In genomic region chr16:10335681-10336080, GRCh38 we compare ENCODE assay signal across 19 cellular contexts.
"Had no signal": no experiment of that assay in that cellular context is flagged by ENCODE, and none has a peak within 500 bp of the region (broad histone marks: within the 10 kb centered on the region; RNA-seq: fewer than 3 reads in every experiment).

No MANE protein-coding gene starts in this region.

- H3K4me1 ChIP-seq: prostate gland, uterus had no signal

- ATAC-seq: esophagus mucosa, left colon, natural killer cell, pancreas, sciatic nerve had no signal

- DNase-seq: effector memory CD4-positive, alpha-beta T cell; heart left ventricle; hippocampal formation; left colon; mammary epithelial cell; natural killer cell; occipital lobe; pancreas; retina; spleen; stimulated activated CD4-positive, alpha-beta T cell treated with anti-CD3 and anti-CD28 coated beads, Interleukin-15, amount 100 ng/mL, for 24 hours; stimulated activated CD4-positive, alpha-beta T cell treated with anti-CD3 and anti-CD28 coated beads, Interleukin-1b, Interleukin-23, amount 100 ng/mL, for 48 hours; stimulated activated CD4-positive, alpha-beta T cell treated with anti-CD3 and anti-CD28 coated beads, Interleukin-4, amount 100 ng/mL, for 24 hours; stimulated activated naive CD4-positive, alpha-beta T cell; uterus had no signal

- H3K27ac Mint-ChIP-seq: type B pancreatic cell had no signal

- H3K36me3 ChIP-seq: heart left ventricle, pancreas, prostate gland, spleen, uterus had no signal

- H3K27ac ChIP-seq: prostate gland, spleen, uterus had no signal

- H3K4me3 ChIP-seq: heart left ventricle, pancreas, prostate gland, spleen, uterus had no signal

- H3K4me3 Mint-ChIP-seq: natural killer cell, type B pancreatic cell had no signal

- H3K9me3 ChIP-seq: pancreas, prostate gland, uterus had no signal

- H3K27me3 Mint-ChIP-seq: type B pancreatic cell had no signal

- H3K27me3 ChIP-seq: heart left ventricle, pancreas, spleen, uterus had no signal
